In the genomic region with DNA sequence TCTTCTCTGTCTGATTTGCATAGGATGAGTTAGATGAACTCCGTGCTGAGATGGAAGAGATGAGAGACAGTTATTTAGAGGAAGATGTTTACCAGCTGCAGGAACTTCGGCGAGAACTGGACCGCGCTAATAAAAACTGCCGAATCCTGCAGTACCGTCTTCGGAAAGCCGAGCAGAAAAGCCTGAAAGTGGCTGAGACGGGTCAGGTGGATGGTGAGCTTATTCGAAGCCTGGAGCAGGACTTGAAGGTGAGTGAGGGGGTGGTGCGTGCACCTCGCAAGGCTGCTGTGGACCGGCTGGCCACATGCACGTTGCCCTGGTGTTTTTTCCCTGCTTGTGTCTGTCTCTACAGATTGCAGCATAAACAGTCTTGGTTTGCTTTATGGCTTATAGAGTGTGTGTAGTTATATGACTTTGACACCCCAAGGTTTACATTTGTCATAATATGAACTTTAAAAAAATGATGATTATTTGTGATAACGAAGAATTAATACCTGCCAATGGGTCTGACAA, we compare ENCODE assay signal across 2 cellular contexts.
TF ChIP-seq lines count a peak whose summit lies in the region.

No MANE protein-coding gene starts in this region.

TF ChIP-seq in WTC11, 78 proteins besides CTCF, POLR2A, EP300 and RAD21 (continued from another document):
- TF ChIP-seq, protein P1, sequence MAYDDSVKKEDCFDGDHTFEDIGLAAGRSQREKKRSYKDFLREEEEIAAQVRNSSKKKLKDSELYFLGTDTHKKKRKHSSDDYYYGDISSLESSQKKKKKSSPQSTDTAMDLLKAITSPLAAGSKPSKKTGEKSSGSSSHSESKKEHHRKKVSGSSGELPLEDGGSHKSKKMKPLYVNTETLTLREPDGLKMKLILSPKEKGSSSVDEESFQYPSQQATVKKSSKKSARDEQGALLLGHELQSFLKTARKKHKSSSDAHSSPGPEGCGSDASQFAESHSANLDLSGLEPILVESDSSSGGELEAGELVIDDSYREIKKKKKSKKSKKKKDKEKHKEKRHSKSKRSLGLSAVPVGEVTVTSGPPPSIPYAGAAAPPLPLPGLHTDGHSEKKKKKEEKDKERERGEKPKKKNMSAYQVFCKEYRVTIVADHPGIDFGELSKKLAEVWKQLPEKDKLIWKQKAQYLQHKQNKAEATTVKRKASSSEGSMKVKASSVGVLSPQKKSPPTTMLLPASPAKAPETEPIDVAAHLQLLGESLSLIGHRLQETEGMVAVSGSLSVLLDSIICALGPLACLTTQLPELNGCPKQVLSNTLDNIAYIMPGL (CRISPR knock-in tag; IDR thresholded peaks at IDR 0.05) = no peak
- TF ChIP-seq USF2 (CRISPR knock-in tag; IDR thresholded peaks at IDR 0.05) = no peak
- no peak for TF ChIP-seq ZNF423 (CRISPR knock-in tag; IDR thresholded peaks at IDR 0.05)
- no peak for TF ChIP-seq ZNF532 (CRISPR knock-in tag; IDR thresholded peaks at IDR 0.05; ENCODE audit: borderline replicate concordance)
- TF ChIP-seq GRHL2 (CRISPR knock-in tag; IDR thresholded peaks at IDR 0.05; ENCODE audit: insufficient replicate concordance, severe bottlenecking) = no peak
- no peak for TF ChIP-seq NFYB (CRISPR knock-in tag; conservative IDR thresholded peaks at IDR 0.05; ENCODE audit: low read depth)
- TF ChIP-seq TCF7 (CRISPR knock-in tag; IDR thresholded peaks at IDR 0.05; ENCODE audit: low read depth) = no peak
- TF ChIP-seq, protein P2, sequence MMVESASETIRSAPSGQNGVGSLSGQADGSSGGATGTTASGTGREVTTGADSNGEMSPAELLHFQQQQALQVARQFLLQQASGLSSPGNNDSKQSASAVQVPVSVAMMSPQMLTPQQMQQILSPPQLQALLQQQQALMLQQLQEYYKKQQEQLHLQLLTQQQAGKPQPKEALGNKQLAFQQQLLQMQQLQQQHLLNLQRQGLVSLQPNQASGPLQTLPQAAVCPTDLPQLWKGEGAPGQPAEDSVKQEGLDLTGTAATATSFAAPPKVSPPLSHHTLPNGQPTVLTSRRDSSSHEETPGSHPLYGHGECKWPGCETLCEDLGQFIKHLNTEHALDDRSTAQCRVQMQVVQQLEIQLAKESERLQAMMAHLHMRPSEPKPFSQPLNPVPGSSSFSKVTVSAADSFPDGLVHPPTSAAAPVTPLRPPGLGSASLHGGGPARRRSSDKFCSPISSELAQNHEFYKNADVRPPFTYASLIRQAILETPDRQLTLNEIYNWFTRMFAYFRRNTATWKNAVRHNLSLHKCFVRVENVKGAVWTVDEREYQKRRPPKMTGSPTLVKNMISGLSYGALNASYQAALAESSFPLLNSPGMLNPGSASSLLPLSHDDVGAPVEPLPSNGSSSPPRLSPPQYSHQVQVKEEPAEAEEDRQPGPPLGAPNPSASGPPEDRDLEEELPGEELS (CRISPR knock-in tag; IDR thresholded peaks at IDR 0.05) = no peak
- TF ChIP-seq NR3C1 (CRISPR knock-in tag; conservative IDR thresholded peaks at IDR 0.05; ENCODE audit: low read depth) = no peak
- no peak for TF ChIP-seq JAZF1 (CRISPR knock-in tag; IDR thresholded peaks at IDR 0.05)
- TF ChIP-seq, protein P3, sequence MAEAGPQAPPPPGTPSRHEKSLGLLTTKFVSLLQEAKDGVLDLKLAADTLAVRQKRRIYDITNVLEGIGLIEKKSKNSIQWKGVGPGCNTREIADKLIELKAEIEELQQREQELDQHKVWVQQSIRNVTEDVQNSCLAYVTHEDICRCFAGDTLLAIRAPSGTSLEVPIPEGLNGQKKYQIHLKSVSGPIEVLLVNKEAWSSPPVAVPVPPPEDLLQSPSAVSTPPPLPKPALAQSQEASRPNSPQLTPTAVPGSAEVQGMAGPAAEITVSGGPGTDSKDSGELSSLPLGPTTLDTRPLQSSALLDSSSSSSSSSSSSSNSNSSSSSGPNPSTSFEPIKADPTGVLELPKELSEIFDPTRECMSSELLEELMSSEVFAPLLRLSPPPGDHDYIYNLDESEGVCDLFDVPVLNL (CRISPR knock-in tag; IDR thresholded peaks at IDR 0.05; ENCODE audit: borderline replicate concordance, low read depth) = no peak
- no peak for TF ChIP-seq SMAD4 (CRISPR knock-in tag; IDR thresholded peaks at IDR 0.05)

TF ChIP-seq in neural cell, 6 proteins besides CTCF, POLR2A, EP300 and RAD21 (continued from another document):
- TF ChIP-seq, protein P4, sequence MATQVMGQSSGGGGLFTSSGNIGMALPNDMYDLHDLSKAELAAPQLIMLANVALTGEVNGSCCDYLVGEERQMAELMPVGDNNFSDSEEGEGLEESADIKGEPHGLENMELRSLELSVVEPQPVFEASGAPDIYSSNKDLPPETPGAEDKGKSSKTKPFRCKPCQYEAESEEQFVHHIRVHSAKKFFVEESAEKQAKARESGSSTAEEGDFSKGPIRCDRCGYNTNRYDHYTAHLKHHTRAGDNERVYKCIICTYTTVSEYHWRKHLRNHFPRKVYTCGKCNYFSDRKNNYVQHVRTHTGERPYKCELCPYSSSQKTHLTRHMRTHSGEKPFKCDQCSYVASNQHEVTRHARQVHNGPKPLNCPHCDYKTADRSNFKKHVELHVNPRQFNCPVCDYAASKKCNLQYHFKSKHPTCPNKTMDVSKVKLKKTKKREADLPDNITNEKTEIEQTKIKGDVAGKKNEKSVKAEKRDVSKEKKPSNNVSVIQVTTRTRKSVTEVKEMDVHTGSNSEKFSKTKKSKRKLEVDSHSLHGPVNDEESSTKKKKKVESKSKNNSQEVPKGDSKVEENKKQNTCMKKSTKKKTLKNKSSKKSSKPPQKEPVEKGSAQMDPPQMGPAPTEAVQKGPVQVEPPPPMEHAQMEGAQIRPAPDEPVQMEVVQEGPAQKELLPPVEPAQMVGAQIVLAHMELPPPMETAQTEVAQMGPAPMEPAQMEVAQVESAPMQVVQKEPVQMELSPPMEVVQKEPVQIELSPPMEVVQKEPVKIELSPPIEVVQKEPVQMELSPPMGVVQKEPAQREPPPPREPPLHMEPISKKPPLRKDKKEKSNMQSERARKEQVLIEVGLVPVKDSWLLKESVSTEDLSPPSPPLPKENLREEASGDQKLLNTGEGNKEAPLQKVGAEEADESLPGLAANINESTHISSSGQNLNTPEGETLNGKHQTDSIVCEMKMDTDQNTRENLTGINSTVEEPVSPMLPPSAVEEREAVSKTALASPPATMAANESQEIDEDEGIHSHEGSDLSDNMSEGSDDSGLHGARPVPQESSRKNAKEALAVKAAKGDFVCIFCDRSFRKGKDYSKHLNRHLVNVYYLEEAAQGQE (IDR thresholded peaks at IDR 0.05; ENCODE audit: borderline replicate concordance) = no peak
- TF ChIP-seq POLR2AphosphoS5 (IDR thresholded peaks at IDR 0.05) = no peak
